Comparison of ENCODE assay signal across 9 cellular contexts in genomic region chr6:42047220-42047590, GRCh38. TPM values are rescaled to one million over a fixed set of nuclear protein-coding genes. Genes with fewer than 3 reads are reported as not detected.
DNase-seq lines count a peak whose midpoint lies in the region; ATAC-seq and TF ChIP-seq lines count a peak whose summit lies in the region.
"Had no signal": no experiment of that assay in that cellular context is flagged by ENCODE, and none has a peak within 500 bp of the region (broad histone marks: within the 10 kb centered on the region; RNA-seq: fewer than 3 reads in every experiment).

No MANE protein-coding gene starts in this region.

- H3K9me2 ChIP-seq in GM23338 (ENCODE audit: insufficient read depth) (no peaks in the 10 kb centered on the region), hepatocyte (replicated peaks; ENCODE audit: insufficient read depth) (no peaks in the 10 kb centered on the region)

- DNase-seq in GM23338 (ENCODE audit: low spot score) (no peak), hepatocyte (ENCODE audit: low spot score) (no peak), smooth muscle cell (lab: John Stamatoyannopoulos, UW; ENCODE audit: unreplicated experiment) (no peak), NCI-H1048 (lab: John Stamatoyannopoulos, UW) (no peak), SKM-1 treated with dmso at 0.1 percent for 144 hours (lab: John Stamatoyannopoulos, UW; ENCODE audit: unreplicated experiment) (no peak)
- DNase-seq in activated T-helper 1 cell treated with anti-CD3 and anti-CD28 coated beads, Interleukin-12 subunit alpha, Interleukin-12 subunit beta, Interleukin-2, Interleukin-4 antibody, amounts not matched to agents 30 ng/mL and 10 ng/mL and 1 ng/mL, durations not matched to agents 14 hours and 24 hours and 36 hours (ENCODE audit: low spot score): no peak
- no peak for DNase-seq in stimulated activated CD4-positive, alpha-beta T cell treated with anti-CD3 and anti-CD28 coated beads, Interleukin-15, amount 100 ng/mL, for 24 hours
- DNase-seq: H7 had no signal

- H3K4me2 ChIP-seq in GM23338 (no peak overlapping the region), hepatocyte (peak overlapping the region; percentile 93), smooth muscle cell (no peak overlapping the region)

- H3K9ac ChIP-seq in smooth muscle cell (ENCODE audit: low read depth): no peak overlapping the region

- H3K4me1 Mint-ChIP-seq in GM23338: peaks cover 36% of the 10 kb centered on the region
- H3K4me1 Mint-ChIP-seq in activated T-helper 1 cell treated with anti-CD3 and anti-CD28 coated beads, Interleukin-12 subunit alpha, Interleukin-12 subunit beta, Interleukin-2, Interleukin-4 antibody, amounts not matched to agents 30 ng/mL and 10 ng/mL and 1 ng/mL, durations not matched to agents 14 hours and 24 hours and 36 hours (ENCODE audit: low read depth): peaks cover 79% of the 10 kb centered on the region

- TF ChIP-seq CTCF in GM23338 (conservative IDR thresholded peaks at IDR 0.05; ENCODE audit: low read depth in 2 of 2): no peak
- TF ChIP-seq CTCF in hepatocyte (IDR thresholded peaks at IDR 0.05; ENCODE audit: poor library complexity): no peak
- no peak for TF ChIP-seq CTCF in smooth muscle cell (IDR thresholded peaks at IDR 0.05; ENCODE audit: borderline replicate concordance, insufficient read depth, poor library complexity, severe bottlenecking)

- H3K79me2 ChIP-seq in GM23338 (replicated peaks; ENCODE audit: insufficient read depth) (peaks cover 9% of the 10 kb centered on the region), hepatocyte (peaks cover 38% of the 10 kb centered on the region), smooth muscle cell (ENCODE audit: low read depth) (peaks cover 6% of the 10 kb centered on the region)

- H3K36me3 Mint-ChIP-seq in GM23338 (ENCODE audit: low read depth): peaks cover 8% of the 10 kb centered on the region
- peaks cover 14% of the 10 kb centered on the region for H3K36me3 Mint-ChIP-seq in activated T-helper 1 cell treated with anti-CD3 and anti-CD28 coated beads, Interleukin-12 subunit alpha, Interleukin-12 subunit beta, Interleukin-2, Interleukin-4 antibody, amounts not matched to agents 30 ng/mL and 10 ng/mL and 1 ng/mL, durations not matched to agents 14 hours and 24 hours and 36 hours (ENCODE audit: low read depth)

- H3K27me3 ChIP-seq in GM23338 (ENCODE audit: insufficient read depth): peaks cover 75% of the 10 kb centered on the region
- no peaks in the 10 kb centered on the region for H3K27me3 ChIP-seq in hepatocyte
- no peaks in the 10 kb centered on the region for H3K27me3 ChIP-seq in smooth muscle cell (ENCODE audit: low read depth)

- H3F3A ChIP-seq in GM23338 (replicated peaks; ENCODE audit: low read depth) (peaks cover 28% of the 10 kb centered on the region; the same call in 1 of the 2 replicates), smooth muscle cell (ENCODE audit: low read depth) (peaks cover 30% of the 10 kb centered on the region)

- H2AFZ ChIP-seq in GM23338 (no peak overlapping the region), hepatocyte (no peak overlapping the region), smooth muscle cell (ENCODE audit: low read depth) (no peak overlapping the region)

- 79% methylated on average over 4 of the region's 4 CpGs for WGBS in hepatocyte (ENCODE audit: low lambda C conversion rate, missing lambda C conversion rate)
- 90% methylated on average over 4 of the region's 4 CpGs for WGBS in smooth muscle cell (ENCODE audit: low lambda C conversion rate)

- H3K27ac ChIP-seq in GM23338 (ENCODE audit: low read depth) (no peak overlapping the region), hepatocyte (peak overlapping the region; percentile 92), smooth muscle cell (ENCODE audit: low read depth) (no peak overlapping the region)

- peaks cover 23% of the 10 kb centered on the region for H3K4me1 ChIP-seq in GM23338 (ENCODE audit: insufficient read depth)
- peaks cover 51% of the 10 kb centered on the region for H3K4me1 ChIP-seq in hepatocyte (ENCODE audit: insufficient read depth)
- peaks cover 17% of the 10 kb centered on the region for H3K4me1 ChIP-seq in smooth muscle cell (ENCODE audit: low read depth)

- no peaks in the 10 kb centered on the region for H3K9me3 Mint-ChIP-seq in GM23338
- H3K9me3 Mint-ChIP-seq in activated T-helper 1 cell treated with anti-CD3 and anti-CD28 coated beads, Interleukin-12 subunit alpha, Interleukin-12 subunit beta, Interleukin-2, Interleukin-4 antibody, amounts not matched to agents 30 ng/mL and 10 ng/mL and 1 ng/mL, durations not matched to agents 14 hours and 24 hours and 36 hours: no peaks in the 10 kb centered on the region

- H3K27ac Mint-ChIP-seq in GM23338: no peak overlapping the region
- H3K27ac Mint-ChIP-seq in activated T-helper 1 cell treated with anti-CD3 and anti-CD28 coated beads, Interleukin-12 subunit alpha, Interleukin-12 subunit beta, Interleukin-2, Interleukin-4 antibody, amounts not matched to agents 30 ng/mL and 10 ng/mL and 1 ng/mL, durations not matched to agents 14 hours and 24 hours and 36 hours: no peak overlapping the region

- intact Hi-C loops in activated T-helper 1 cell treated with anti-CD3 and anti-CD28 coated beads, Interleukin-12 subunit alpha, Interleukin-12 subunit beta, Interleukin-2, Interleukin-4 antibody, amounts not matched to agents 30 ng/mL and 10 ng/mL and 1 ng/mL, durations not matched to agents 14 hours and 24 hours and 36 hours (cut with micrococcal nuclease): no loop called here

- H3K36me3 ChIP-seq in GM23338 (ENCODE audit: insufficient read depth) (0 out of 2 replicates have a peak, but pooled peaks cover 7% of the 10 kb centered on the region), hepatocyte (replicated peaks; ENCODE audit: insufficient read depth, low read depth) (no peaks in the 10 kb centered on the region), smooth muscle cell (ENCODE audit: low read depth) (no peaks in the 10 kb centered on the region)

- H4K20me1 ChIP-seq in GM23338 (replicated peaks; ENCODE audit: insufficient read depth): peaks cover 17% of the 10 kb centered on the region; the same call in 1 of the 2 replicates
- H4K20me1 ChIP-seq in hepatocyte (ENCODE audit: insufficient read depth, poor library complexity, severe bottlenecking): no peaks in the 10 kb centered on the region
- no peaks in the 10 kb centered on the region for H4K20me1 ChIP-seq in smooth muscle cell (ENCODE audit: low read depth)

- peaks cover 79% of the 10 kb centered on the region for H3K27me3 Mint-ChIP-seq in GM23338 (ENCODE audit: insufficient read depth, low read depth, poor library complexity)
- H3K27me3 Mint-ChIP-seq in activated T-helper 1 cell treated with anti-CD3 and anti-CD28 coated beads, Interleukin-12 subunit alpha, Interleukin-12 subunit beta, Interleukin-2, Interleukin-4 antibody, amounts not matched to agents 30 ng/mL and 10 ng/mL and 1 ng/mL, durations not matched to agents 14 hours and 24 hours and 36 hours (ENCODE audit: insufficient read depth): no peaks in the 10 kb centered on the region

- H3K9me3 ChIP-seq in hepatocyte (ENCODE audit: low read depth) (no peaks in the 10 kb centered on the region), smooth muscle cell (replicated peaks; ENCODE audit: low read depth) (no peaks in the 10 kb centered on the region)

- H3K4me3 ChIP-seq in GM23338 (no peak overlapping the region), hepatocyte (no peak overlapping the region), smooth muscle cell (peak overlapping the region; percentile 87)

- H3K4me3 Mint-ChIP-seq in GM23338: peak overlapping the region; percentile 24; the same call in 1 of the 3 replicates
- peak overlapping the region; percentile 93 for H3K4me3 Mint-ChIP-seq in activated T-helper 1 cell treated with anti-CD3 and anti-CD28 coated beads, Interleukin-12 subunit alpha, Interleukin-12 subunit beta, Interleukin-2, Interleukin-4 antibody, amounts not matched to agents 30 ng/mL and 10 ng/mL and 1 ng/mL, durations not matched to agents 14 hours and 24 hours and 36 hours

- ATAC-seq in GM23338: no peak
- ATAC-seq in GM18868 (IDR thresholded peaks at IDR 0.05; ENCODE audit: unreplicated experiment): no peak

TF ChIP-seq in GM23338, 12 proteins besides CTCF, POLR2A, EP300 and RAD21:
- no peak for TF ChIP-seq EZH2phosphoT487 (IDR thresholded peaks at IDR 0.05; ENCODE audit: unreplicated experiment)
- TF ChIP-seq CREB1 (CRISPR knock-in tag; IDR thresholded peaks at IDR 0.05; ENCODE audit: low read depth): no peak
- TF ChIP-seq EZH2 (IDR thresholded peaks at IDR 0.05; ENCODE audit: low read depth, unreplicated experiment): no peak
- no peak for TF ChIP-seq JUNB (IDR thresholded peaks at IDR 0.05; ENCODE audit: unreplicated experiment)
- no peak for TF ChIP-seq STAT1 (IDR thresholded peaks at IDR 0.05; ENCODE audit: unreplicated experiment)
- no peak for TF ChIP-seq ETS1 (IDR thresholded peaks at IDR 0.05)
- no peak for TF ChIP-seq NANOG (IDR thresholded peaks at IDR 0.05; ENCODE audit: borderline replicate concordance)
TF ChIP-seq in GM23338: peak in this region for 0.

RNA-seq across cellular contexts. Expression of gene TAF8, which starts 3.1 kb away (rescaled TPM):
- total RNA-seq in GM23338 (2014; rRNA removed; shearing (Covaris generic)): 26.5 and 30.6 TPM in 2 replicates
- polyA plus RNA-seq in GM23338 (2016; fragmentation: Nextera tagmentation; extraction: Ambion mirVana) (18.7 and 19.1 TPM in 2 replicates), hepatocyte (12.6 and 14.0 TPM in 2 replicates), smooth muscle cell (8.1 and 9.3 TPM in 2 replicates)
- 36.7 and 38.3 TPM in 2 replicates for total RNA-seq in activated T-helper 1 cell treated with anti-CD3 and anti-CD28 coated beads, Interleukin-12 subunit alpha, Interleukin-12 subunit beta, Interleukin-2, Interleukin-4 antibody, amounts not matched to agents 30 ng/mL and 10 ng/mL and 1 ng/mL, durations not matched to agents 14 hours and 24 hours and 36 hours
- total RNA-seq in hepatocyte (16.7 and 25.1 TPM in 2 replicates), smooth muscle cell (9.8 and 11.3 TPM in 2 replicates)
